In the genomic region with DNA sequence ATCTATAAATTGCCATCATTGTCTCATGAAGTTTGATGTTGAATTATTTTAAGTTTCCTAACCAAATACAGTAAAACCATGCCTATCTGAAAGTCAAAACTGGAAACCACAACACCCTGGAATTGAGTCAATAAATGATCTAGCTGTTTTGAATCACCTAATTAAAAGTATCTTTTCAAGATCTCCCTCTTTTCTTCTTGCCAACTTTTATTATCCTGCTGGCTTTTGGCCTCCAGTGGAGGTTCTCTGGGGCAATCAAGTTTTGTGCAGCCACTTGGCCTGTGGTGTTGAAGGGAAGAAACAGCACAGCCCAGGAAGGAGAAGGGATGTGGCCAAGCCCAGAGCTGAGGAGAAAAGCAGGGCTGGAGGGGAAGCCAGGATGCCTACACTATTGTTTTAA, we compare ENCODE assay signal across 24 cellular contexts.
DNase-seq lines count a peak whose midpoint lies in the region; ATAC-seq, FAIRE-seq and TF ChIP-seq lines count a peak whose summit lies in the region.
"Had no signal": no experiment of that assay in that cellular context is flagged by ENCODE, and none has a peak within 500 bp of the region (broad histone marks: within the 10 kb centered on the region; RNA-seq: fewer than 3 reads in every experiment).

No MANE protein-coding gene starts in this region.

- peaks cover 16% of the 10 kb centered on the region for H3K4me1 Mint-ChIP-seq in activated naive CD8-positive, alpha-beta T cell treated with anti-CD3 and anti-CD28 coated beads, Interleukin-2, amount 50 U/mL, for 24 hours
- H3K4me1 Mint-ChIP-seq in activated naive CD8-positive, alpha-beta T cell treated with anti-CD3 and anti-CD28 coated beads for 36 hours: peaks cover 11% of the 10 kb centered on the region
- H3K4me1 Mint-ChIP-seq in activated T-helper 1 cell treated with anti-CD3 and anti-CD28 coated beads, Interleukin-12 subunit alpha, Interleukin-12 subunit beta, Interleukin-2, Interleukin-4 antibody, amounts not matched to agents 30 ng/mL and 10 ng/mL and 1 ng/mL, durations not matched to agents 14 hours and 24 hours and 36 hours (ENCODE audit: low read depth): peaks cover 8% of the 10 kb centered on the region

- H3K36me3 Mint-ChIP-seq in activated naive CD8-positive, alpha-beta T cell treated with anti-CD3 and anti-CD28 coated beads, Interleukin-2, amount 50 U/mL, for 24 hours (ENCODE audit: low read depth): no peaks in the 10 kb centered on the region
- no peaks in the 10 kb centered on the region for H3K36me3 Mint-ChIP-seq in activated naive CD8-positive, alpha-beta T cell treated with anti-CD3 and anti-CD28 coated beads for 36 hours
- H3K36me3 Mint-ChIP-seq in activated T-helper 1 cell treated with anti-CD3 and anti-CD28 coated beads, Interleukin-12 subunit alpha, Interleukin-12 subunit beta, Interleukin-2, Interleukin-4 antibody, amounts not matched to agents 30 ng/mL and 10 ng/mL and 1 ng/mL, durations not matched to agents 14 hours and 24 hours and 36 hours (ENCODE audit: low read depth): no peaks in the 10 kb centered on the region
- H3K36me3 Mint-ChIP-seq: CD4-positive, CD25-positive, alpha-beta regulatory T cell had no signal

- no peak overlapping the region for H3K27ac ChIP-seq in smooth muscle cell (ENCODE audit: low read depth)
- H3K27ac ChIP-seq: ascending aorta, gastroesophageal sphincter, HL-60, prostate gland, testis had no signal

- H3K4me3 Mint-ChIP-seq in activated naive CD8-positive, alpha-beta T cell treated with anti-CD3 and anti-CD28 coated beads, Interleukin-2, amount 50 U/mL, for 24 hours: no peak overlapping the region
- no peak overlapping the region for H3K4me3 Mint-ChIP-seq in activated naive CD8-positive, alpha-beta T cell treated with anti-CD3 and anti-CD28 coated beads for 36 hours
- no peak overlapping the region for H3K4me3 Mint-ChIP-seq in activated T-helper 1 cell treated with anti-CD3 and anti-CD28 coated beads, Interleukin-12 subunit alpha, Interleukin-12 subunit beta, Interleukin-2, Interleukin-4 antibody, amounts not matched to agents 30 ng/mL and 10 ng/mL and 1 ng/mL, durations not matched to agents 14 hours and 24 hours and 36 hours
- H3K4me3 Mint-ChIP-seq: CD4-positive, CD25-positive, alpha-beta regulatory T cell had no signal

- no peak overlapping the region for H3K9ac ChIP-seq in smooth muscle cell (ENCODE audit: low read depth)

- no peaks in the 10 kb centered on the region for H3K9me3 ChIP-seq in smooth muscle cell (replicated peaks; ENCODE audit: low read depth)
- H3K9me3 ChIP-seq: ascending aorta, gastroesophageal sphincter, prostate gland, testis had no signal

- H3K79me2 ChIP-seq in smooth muscle cell (ENCODE audit: low read depth): no peaks in the 10 kb centered on the region

- no peak overlapping the region for H3K4me2 ChIP-seq in smooth muscle cell

- TF ChIP-seq POLR2A in GM12891 (IDR thresholded peaks at IDR 0.05; ENCODE audit: low read depth, low read length): no peak

- peaks cover 4% of the 10 kb centered on the region for H3K27me3 Mint-ChIP-seq in activated naive CD8-positive, alpha-beta T cell treated with anti-CD3 and anti-CD28 coated beads, Interleukin-2, amount 50 U/mL, for 24 hours
- no peaks in the 10 kb centered on the region for H3K27me3 Mint-ChIP-seq in activated naive CD8-positive, alpha-beta T cell treated with anti-CD3 and anti-CD28 coated beads for 36 hours
- peaks cover 7% of the 10 kb centered on the region for H3K27me3 Mint-ChIP-seq in activated T-helper 1 cell treated with anti-CD3 and anti-CD28 coated beads, Interleukin-12 subunit alpha, Interleukin-12 subunit beta, Interleukin-2, Interleukin-4 antibody, amounts not matched to agents 30 ng/mL and 10 ng/mL and 1 ng/mL, durations not matched to agents 14 hours and 24 hours and 36 hours (ENCODE audit: insufficient read depth)
- H3K27me3 Mint-ChIP-seq: CD4-positive, CD25-positive, alpha-beta regulatory T cell had no signal

- no peaks in the 10 kb centered on the region for H4K20me1 ChIP-seq in smooth muscle cell (ENCODE audit: low read depth)

- H3K36me3 ChIP-seq in smooth muscle cell (ENCODE audit: low read depth): no peaks in the 10 kb centered on the region
- H3K36me3 ChIP-seq: ascending aorta, gastroesophageal sphincter, prostate gland had no signal

- no peak for DNase-seq in activated naive CD8-positive, alpha-beta T cell treated with anti-CD3 and anti-CD28 coated beads, Interleukin-2, amount 50 U/mL, for 24 hours
- no peak for DNase-seq in activated naive CD8-positive, alpha-beta T cell treated with anti-CD3 and anti-CD28 coated beads for 36 hours
- no peak for DNase-seq in activated T-helper 1 cell treated with anti-CD3 and anti-CD28 coated beads, Interleukin-12 subunit alpha, Interleukin-12 subunit beta, Interleukin-2, Interleukin-4 antibody, amounts not matched to agents 30 ng/mL and 10 ng/mL and 1 ng/mL, durations not matched to agents 14 hours and 24 hours and 36 hours (ENCODE audit: low spot score)
- DNase-seq in fibroblast of peridontal ligament (ENCODE audit: extremely low read depth) (peak; percentile 65), smooth muscle cell (lab: John Stamatoyannopoulos, UW; ENCODE audit: unreplicated experiment) (no peak), DMS 273 (lab: John Stamatoyannopoulos, UW; ENCODE audit: unreplicated experiment) (no peak), GM12891 (ENCODE audit: insufficient read length, low spot score) (no peak)
- DNase-seq: ACHN, activated gamma-delta T cell treated with Interleukin-2 at 50 U/mL for 16 hours, DMS79 treated with DMSO at 0.1 percent for 48 hours, midbrain, MM.1S, NCI-H1694 treated with DMSO at 0.1 percent for 48 hours, NCI-H345, T1000, testis had no signal

- no peaks in the 10 kb centered on the region for H3K4me1 ChIP-seq in smooth muscle cell (ENCODE audit: low read depth)
- H3K4me1 ChIP-seq: prostate gland, testis had no signal

- no peak overlapping the region for H3K27ac Mint-ChIP-seq in activated naive CD8-positive, alpha-beta T cell treated with anti-CD3 and anti-CD28 coated beads, Interleukin-2, amount 50 U/mL, for 24 hours
- no peak overlapping the region for H3K27ac Mint-ChIP-seq in activated naive CD8-positive, alpha-beta T cell treated with anti-CD3 and anti-CD28 coated beads for 36 hours
- H3K27ac Mint-ChIP-seq in activated T-helper 1 cell treated with anti-CD3 and anti-CD28 coated beads, Interleukin-12 subunit alpha, Interleukin-12 subunit beta, Interleukin-2, Interleukin-4 antibody, amounts not matched to agents 30 ng/mL and 10 ng/mL and 1 ng/mL, durations not matched to agents 14 hours and 24 hours and 36 hours: peak overlapping the region; percentile 13
- H3K27ac Mint-ChIP-seq: CD4-positive, CD25-positive, alpha-beta regulatory T cell had no signal

- ATAC-seq in activated naive CD8-positive, alpha-beta T cell treated with anti-CD3 and anti-CD28 coated beads, Interleukin-2, amount 50 U/mL, for 24 hours: peak; percentile 48
- ATAC-seq in GM18907 (IDR thresholded peaks at IDR 0.05; ENCODE audit: unreplicated experiment): no peak
- ATAC-seq: gastroesophageal sphincter had no signal

- H3K4me3 ChIP-seq in smooth muscle cell: no peak overlapping the region
- H3K4me3 ChIP-seq: ascending aorta, gastroesophageal sphincter, prostate gland, testis had no signal

- no peak for FAIRE-seq in GM12891 (lab: Jason Lieb, UNC)
- FAIRE-seq: colon, endometrium had no signal

- H3K9me3 Mint-ChIP-seq in activated naive CD8-positive, alpha-beta T cell treated with anti-CD3 and anti-CD28 coated beads, Interleukin-2, amount 50 U/mL, for 24 hours: no peaks in the 10 kb centered on the region
- no peaks in the 10 kb centered on the region for H3K9me3 Mint-ChIP-seq in activated naive CD8-positive, alpha-beta T cell treated with anti-CD3 and anti-CD28 coated beads for 36 hours
- no peaks in the 10 kb centered on the region for H3K9me3 Mint-ChIP-seq in activated T-helper 1 cell treated with anti-CD3 and anti-CD28 coated beads, Interleukin-12 subunit alpha, Interleukin-12 subunit beta, Interleukin-2, Interleukin-4 antibody, amounts not matched to agents 30 ng/mL and 10 ng/mL and 1 ng/mL, durations not matched to agents 14 hours and 24 hours and 36 hours

- H3K27me3 ChIP-seq in smooth muscle cell (ENCODE audit: low read depth): no peaks in the 10 kb centered on the region
- H3K27me3 ChIP-seq: ascending aorta, gastroesophageal sphincter, testis had no signal

- intact Hi-C loops in activated T-helper 1 cell treated with anti-CD3 and anti-CD28 coated beads, Interleukin-12 subunit alpha, Interleukin-12 subunit beta, Interleukin-2, Interleukin-4 antibody, amounts not matched to agents 30 ng/mL and 10 ng/mL and 1 ng/mL, durations not matched to agents 14 hours and 24 hours and 36 hours (cut with micrococcal nuclease): no loop called here

- no peak for TF ChIP-seq CTCF in smooth muscle cell (IDR thresholded peaks at IDR 0.05; ENCODE audit: borderline replicate concordance, insufficient read depth, poor library complexity, severe bottlenecking)

- peak overlapping the region; percentile 84 for H2AFZ ChIP-seq in smooth muscle cell (ENCODE audit: low read depth)

- no peaks in the 10 kb centered on the region for H3F3A ChIP-seq in smooth muscle cell (ENCODE audit: low read depth)

TF ChIP-seq in GM12891, 5 proteins besides CTCF, POLR2A, EP300 and RAD21:
- no peak for TF ChIP-seq SPI1 (IDR thresholded peaks at IDR 0.05; ENCODE audit: low read depth, low read length)
- TF ChIP-seq PAX5 (IDR thresholded peaks at IDR 0.05; ENCODE audit: insufficient read depth, low read length, severe bottlenecking): no peak
- no peak for TF ChIP-seq TAF1 (IDR thresholded peaks at IDR 0.05; ENCODE audit: low read depth, low read length)
- TF ChIP-seq POLR2AphosphoS5 (IDR thresholded peaks at IDR 0.05; ENCODE audit: low read depth, low read length): no peak
- no peak for TF ChIP-seq POU2F2 (IDR thresholded peaks at IDR 0.05; ENCODE audit: low read depth, low read length)
